In the genomic region with DNA sequence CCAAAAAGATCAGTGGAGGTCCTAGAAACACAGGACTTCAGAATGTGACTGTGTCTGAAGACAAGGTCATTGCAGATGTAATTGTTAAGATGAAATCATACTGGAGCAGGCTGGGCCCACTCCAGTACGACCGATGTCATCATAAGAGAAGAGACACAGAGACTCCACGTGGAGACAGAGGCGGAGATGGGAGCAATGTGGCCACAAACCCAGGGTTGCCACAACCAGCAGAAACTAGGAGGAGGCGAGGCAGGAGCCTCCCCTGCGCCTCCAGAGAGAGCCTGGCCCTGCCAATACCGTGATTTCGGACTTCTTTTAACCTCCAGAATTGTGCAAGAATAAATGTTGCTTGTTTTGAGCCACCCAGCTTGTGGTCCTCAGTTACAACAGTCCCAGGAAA, we compare ENCODE assay signal across 17 cellular contexts. TPM values are rescaled to one million over a fixed set of nuclear protein-coding genes. Genes with fewer than 3 reads are reported as not detected.
DNase-seq lines count a peak whose midpoint lies in the region; ATAC-seq and TF ChIP-seq lines count a peak whose summit lies in the region.
"Had no signal": no experiment of that assay in that cellular context is flagged by ENCODE, and none has a peak within 500 bp of the region (broad histone marks: within the 10 kb centered on the region; RNA-seq: fewer than 3 reads in every experiment).

No MANE protein-coding gene starts in this region.

- no peak for DNase-seq in RWPE2 (ENCODE audit: low spot score)
- no peak for DNase-seq in foreskin keratinocyte
- DNase-seq in sciatic nerve (ENCODE audit: low spot score) = no peak
- no peak for DNase-seq in activated naive CD4-positive, alpha-beta T cell treated with anti-CD3 and anti-CD28 coated beads, Interleukin-2, amount 50 U/mL, for 72 hours (ENCODE audit: low spot score in 2 of 2)
- DNase-seq in KG1 (lab: John Stamatoyannopoulos, UW) = no peak
- DNase-seq in T-cell = no peak
- DNase-seq: ACHN, DMS79, NCI-H1436 treated with DMSO at 0.1 percent for 48 hours, NCI-H82, PC-9 had no signal

- H3K9ac ChIP-seq in HUES64 (ENCODE audit: low read depth, low read length) = no peak overlapping the region
- H3K9ac ChIP-seq: KMS-11 had no signal

- H3K27me3 ChIP-seq in HUES64 (ENCODE audit: insufficient read depth, low read length) (peaks cover 87% of the 10 kb centered on the region), RWPE2 (ENCODE audit: insufficient read depth, poor library complexity, severe bottlenecking) (no peaks in the 10 kb centered on the region), foreskin keratinocyte (peaks cover 3% of the 10 kb centered on the region)

- intact Hi-C loops in sciatic nerve (cut with DNase I) = no loop called here

- TF ChIP-seq CTCF in RWPE2 (IDR thresholded peaks at IDR 0.05; ENCODE audit: poor library complexity, severe bottlenecking) (no peak), foreskin keratinocyte (conservative IDR thresholded peaks at IDR 0.05) (no peak)

- ATAC-seq in RWPE2 (ENCODE audit: low read depth) (peak; percentile 3; the same call in 1 of the 3 replicates), foreskin keratinocyte (no peak), sciatic nerve (peak; percentile 62), T-cell (replicated peaks in 1 of 4) (no peak)
- ATAC-seq in activated naive CD4-positive, alpha-beta T cell treated with anti-CD3 and anti-CD28 coated beads, Interleukin-2, amount 50 U/mL, for 72 hours = no peak
- ATAC-seq: Right ventricle myocardium inferior had no signal

- H3K4me3 ChIP-seq in HUES64 (ENCODE audit: low read length) (peak overlapping the region; percentile 14; the same call in 1 of the 2 replicates), RWPE2 (ENCODE audit: severe bottlenecking) (no peak overlapping the region)
- H3K4me3 ChIP-seq: PC-9 had no signal

- H3K4me1 ChIP-seq in HUES64 (ENCODE audit: insufficient read depth, low read length) = peaks cover 19% of the 10 kb centered on the region
- H3K4me1 ChIP-seq in RWPE2 (ENCODE audit: insufficient read depth, poor library complexity, severe bottlenecking) = peaks cover 33% of the 10 kb centered on the region
- H3K4me1 ChIP-seq in foreskin keratinocyte = peaks cover 16% of the 10 kb centered on the region

- no peaks in the 10 kb centered on the region for H3K9me3 ChIP-seq in HUES64 (ENCODE audit: insufficient read depth, low read depth, low read length)
- no peaks in the 10 kb centered on the region for H3K9me3 ChIP-seq in RWPE2 (ENCODE audit: severe bottlenecking)

- no peaks in the 10 kb centered on the region for H3K9me3 Mint-ChIP-seq in activated naive CD4-positive, alpha-beta T cell treated with anti-CD3 and anti-CD28 coated beads, Interleukin-2, amount 50 U/mL, for 72 hours
- peaks cover 0 to 9% (median 2%) of the 10 kb centered on the region in 3 donors for H3K9me3 Mint-ChIP-seq in T-cell

- no peak overlapping the region for H3K4me3 Mint-ChIP-seq in T-cell

- POLR2A ChIA-PET in T-cell (lab: Charles Lee) = no interaction called here

- H3K27ac Mint-ChIP-seq in activated naive CD4-positive, alpha-beta T cell treated with anti-CD3 and anti-CD28 coated beads, Interleukin-2, amount 50 U/mL, for 72 hours = no peak overlapping the region
- H3K27ac Mint-ChIP-seq in T-cell = no peak overlapping the region

- CTCF ChIA-PET in T-cell (lab: Charles Lee) = no interaction called here

- H3K36me3 ChIP-seq in HUES64 (ENCODE audit: insufficient read depth, low read length) (no peaks in the 10 kb centered on the region), RWPE2 (ENCODE audit: low read depth) (no peaks in the 10 kb centered on the region)

- peaks cover 7 to 13% of the 10 kb centered on the region in 2 donors for H3K27me3 Mint-ChIP-seq in T-cell

- peaks cover 0 to 4% (median 2%) of the 10 kb centered on the region in 3 donors for H3K4me1 Mint-ChIP-seq in T-cell

- WGBS in HUES64 = 68% methylated on average over 8 of the region's 8 CpGs

- H3K27ac ChIP-seq in HUES64 (ENCODE audit: low read depth, low read length) (no peak overlapping the region), RWPE2 (ENCODE audit: poor library complexity, severe bottlenecking) (peak overlapping the region; percentile 80), foreskin keratinocyte (peak overlapping the region; percentile 90)
- H3K27ac ChIP-seq: C4-2B, KMS-11, PC-9 had no signal

- H3K36me3 Mint-ChIP-seq in activated naive CD4-positive, alpha-beta T cell treated with anti-CD3 and anti-CD28 coated beads, Interleukin-2, amount 50 U/mL, for 72 hours = no peaks in the 10 kb centered on the region
- no peaks in the 10 kb centered on the region for H3K36me3 Mint-ChIP-seq in T-cell

RNA-seq across cellular contexts. Expression of a gene that starts 25.7 kb away (rescaled TPM):
- polyA plus RNA-seq in HUES64 (2013, experiment 1 of 2) = 10.3 TPM
- 14.8 TPM for polyA plus RNA-seq in HUES64 (2013, experiment 2 of 2)
- 4.4 and 8.2 TPM in 2 replicates for total RNA-seq in foreskin keratinocyte
- polyA plus RNA-seq in foreskin keratinocyte = 2.9 and 4.8 TPM in 2 replicates
- 1.5 TPM for total RNA-seq in sciatic nerve
- not detected for total RNA-seq in activated naive CD4-positive, alpha-beta T cell treated with anti-CD3 and anti-CD28 coated beads, Interleukin-2, amount 50 U/mL, for 72 hours
- not detected for total RNA-seq in T-cell
- total RNA-seq: NCI-H460, PC-9, Right ventricle myocardium inferior, SK-MEL-5 had no signal

Comparison
In these comparisons a context has a peak if more than half of its experiments do, and no peak if none do; other contexts are left out.
1. ATAC-seq: peak in RWPE2 (single experiment) and sciatic nerve (single experiment); none in foreskin keratinocyte (single experiment), activated naive CD4-positive, alpha-beta T cell treated with anti-CD3 and anti-CD28 coated beads, Interleukin-2, amount 50 U/mL, for 72 hours (0 of 2) and T-cell (0 of 4).